In the genomic region with DNA sequence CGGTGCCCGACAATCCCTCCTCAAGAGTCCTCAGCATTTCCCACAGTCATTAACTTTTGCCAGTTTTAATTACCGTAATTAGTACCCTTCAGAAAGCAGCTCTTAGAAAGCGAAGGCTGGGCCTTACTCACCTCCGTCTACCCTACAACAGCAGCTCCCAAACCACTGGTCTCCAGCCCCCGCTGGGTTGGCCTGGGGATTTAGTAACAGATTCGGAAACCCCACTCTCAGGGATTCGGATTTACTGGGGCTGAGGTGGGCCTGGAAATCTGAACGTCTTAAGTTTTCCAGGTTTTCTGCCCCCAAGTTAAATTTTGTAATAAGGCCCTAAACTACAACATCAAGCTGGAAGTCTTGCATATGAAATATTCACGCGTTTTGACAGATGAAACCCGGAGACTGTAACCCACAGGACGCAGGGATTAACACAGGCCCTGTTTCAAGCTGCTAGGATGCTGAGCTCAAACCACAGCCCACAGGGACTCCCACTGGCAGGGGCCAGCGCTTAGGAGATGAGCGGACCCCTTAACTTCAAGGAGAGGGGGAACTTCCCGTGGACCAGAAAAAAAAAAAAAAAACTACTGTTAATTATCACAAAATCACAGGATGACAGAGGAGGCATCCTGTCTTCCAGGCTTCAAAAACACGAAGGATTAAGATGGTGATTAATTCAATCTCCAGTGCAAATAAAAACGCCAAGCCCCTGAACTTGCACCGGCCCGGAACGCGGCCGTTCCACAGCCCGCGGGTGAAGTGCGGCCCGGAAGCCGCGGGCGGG, we compare ENCODE assay signal across 8 cellular contexts. TPM values are rescaled to one million over a fixed set of nuclear protein-coding genes. Genes with fewer than 3 reads are reported as not detected.
A peak's percentile ranks its signal among the peaks of the same experiment; 100 is the strongest.
DNase-seq lines count a peak whose midpoint lies in the region; ATAC-seq and TF ChIP-seq lines count a peak whose summit lies in the region.

No MANE protein-coding gene starts in this region.

- CTCF ChIA-PET in HEK293 (lab: Yijun Ruan, JAX): interaction anchor here (0.7 to 1.2 kb wide), 5 partner anchors 15 to 81 kb away, joined by 3 to 5 read pairs (median 4); no protein-coding TSS in a partner anchor
- CTCF ChIA-PET in WTC11 (lab: Charles Lee): interaction anchor here (1.2 to 1.5 kb wide), 2 partner anchors 41 to 61 kb away, joined by 3 to 6 read pairs; no protein-coding TSS in a partner anchor

- H3K4me1 ChIP-seq in HEK293 (ENCODE audit: control insufficient read depth, insufficient read depth, low read length) (peaks cover 6% of the 10 kb centered on the region), fibroblast of lung (ENCODE audit: control insufficient read depth, extremely low read depth, insufficient read depth, low read length) (no peaks in the 10 kb centered on the region), trophoblast cell (ENCODE audit: control insufficient read depth in 1 of 2, insufficient read depth in 2 of 2, low read length in 2 of 2) (peaks cover 5 to 11% of the 10 kb centered on the region in 2 experiments)

- peak overlapping the region; percentile 63 for H4K12ac ChIP-seq in trophoblast cell (ENCODE audit: low read depth, low read length)

- POLR2A ChIA-PET in HEK293 (lab: Yijun Ruan, JAX): interaction anchor here (0.7 to 1.7 kb wide), 5 partner anchors 26 to 42 kb away, joined by 3 to 5 read pairs (median 4); no protein-coding TSS in a partner anchor
- POLR2A ChIA-PET in WTC11 (lab: Charles Lee): interaction anchor here (0.7 kb wide), 1 partner anchor 68 kb away, joined by 3 read pairs; no protein-coding TSS in a partner anchor

- H2AFZ ChIP-seq in fibroblast of lung (ENCODE audit: low read length) (no peak overlapping the region), trophoblast cell (ENCODE audit: insufficient read depth, low read length, poor library complexity) (peak overlapping the region; percentile 56)

- peak overlapping the region; percentile 42 to 88 (median 81) for H3K27ac Mint-ChIP-seq in CD14-positive monocyte
- peak overlapping the region; percentile 20; the same call in 1 of the 2 replicates for H3K27ac Mint-ChIP-seq in WTC11

- H4K91ac ChIP-seq in trophoblast cell (ENCODE audit: low read depth, low read length): peak overlapping the region; percentile 53

- H3K27ac ChIP-seq in HEK293 (ENCODE audit: extremely low read depth, low read depth, low read length): peak overlapping the region; percentile 95
- H3K27ac ChIP-seq in fibroblast of lung (ENCODE audit: insufficient read depth, low read length): peak overlapping the region; percentile 64
- no peak overlapping the region for H3K27ac ChIP-seq in trophoblast cell (ENCODE audit: low read depth, low read length)

- no peak overlapping the region for H2AK5ac ChIP-seq in trophoblast cell (ENCODE audit: low read length)

- H4K8ac ChIP-seq in trophoblast cell (ENCODE audit: low read depth, low read length): peak overlapping the region; percentile 66

- DNase-seq in CD14-positive monocyte (ENCODE audit: low spot score): no peak
- no peak for DNase-seq in WTC11 (ENCODE audit: low spot score)
- DNase-seq in fibroblast of lung (ENCODE audit: low read depth in 2 of 2): peak; percentile 20 to 36
- DNase-seq in trophoblast cell: peak in 1 of 2 donors; percentile 10
- DNase-seq in DMS153 (lab: John Stamatoyannopoulos, UW): no peak
- no peak for DNase-seq in OCI-M2 (lab: John Stamatoyannopoulos, UW; ENCODE audit: unreplicated experiment)

- H3K23ac ChIP-seq in trophoblast cell (ENCODE audit: low read length): no peak overlapping the region

- no CpG with 5 or more reads among the region's 30 CpGs for WGBS in trophoblast cell (ENCODE audit: extremely low coverage, insufficient coverage, insufficient read length)

- peaks cover 56% of the 10 kb centered on the region for H3K79me2 ChIP-seq in fibroblast of lung (ENCODE audit: control insufficient read depth, insufficient read depth, low read length)
- peaks cover 28% of the 10 kb centered on the region for H3K79me2 ChIP-seq in trophoblast cell (ENCODE audit: control insufficient read depth, insufficient read depth, low read length, poor library complexity)

- H3K27me3 ChIP-seq in fibroblast of lung (ENCODE audit: control insufficient read depth, insufficient read depth, low read length): peaks cover 5% of the 10 kb centered on the region
- no peaks in the 10 kb centered on the region for H3K27me3 ChIP-seq in trophoblast cell (ENCODE audit: insufficient read depth, low read length)

- no peak for ATAC-seq in WTC11
- no peak for ATAC-seq in HG02759 (IDR thresholded peaks at IDR 0.05; ENCODE audit: unreplicated experiment)

- peaks cover 0 to 11% of the 10 kb centered on the region in 2 experiments; a peak in 1 of 3 replicates for H3K36me3 ChIP-seq in HEK293 (ENCODE audit: control insufficient read depth in 2 of 2, insufficient read depth in 1 of 2, low read length in 2 of 2)
- H3K36me3 ChIP-seq in fibroblast of lung (ENCODE audit: control insufficient read depth, insufficient read depth, low read length): no peaks in the 10 kb centered on the region
- no peaks in the 10 kb centered on the region for H3K36me3 ChIP-seq in trophoblast cell (ENCODE audit: control insufficient read depth in 1 of 2, insufficient read depth in 2 of 2, low read length in 2 of 2)

- H2BK5ac ChIP-seq in trophoblast cell (ENCODE audit: low read depth, low read length, poor library complexity): peak overlapping the region; percentile 37

- intact Hi-C loops in CD14-positive monocyte (cut with micrococcal nuclease): loop anchor here (5.0 kb wide), 2 partner anchors 35 to 40 kb away; partner anchors contain the start of gene HES6 (in 1 of the 2)

- H3K4me3 Mint-ChIP-seq in CD14-positive monocyte (peak overlapping the region; percentile 85 to 89), WTC11 (peak overlapping the region; percentile 82)

- H2BK120ac ChIP-seq in trophoblast cell (ENCODE audit: insufficient read depth, low read length, poor library complexity): peak overlapping the region; percentile 14

- H3K27me3 Mint-ChIP-seq in CD14-positive monocyte (ENCODE audit: low read depth in 3 of 3) (peaks cover 4 to 6% (median 5%) of the 10 kb centered on the region in 3 donors), WTC11 (ENCODE audit: low read depth) (peaks cover 15% of the 10 kb centered on the region)

- H3K9me3 ChIP-seq in HEK293 (ENCODE audit: control insufficient read depth, insufficient read depth, low read depth, low read length) (no peaks in the 10 kb centered on the region), fibroblast of lung (ENCODE audit: control insufficient read depth, insufficient read depth, low read depth, low read length) (no peaks in the 10 kb centered on the region), trophoblast cell (ENCODE audit: insufficient read depth, low read depth, low read length) (no peaks in the 10 kb centered on the region)

- H3K79me1 ChIP-seq in trophoblast cell (ENCODE audit: low read length): peaks cover 9% of the 10 kb centered on the region

- peak overlapping the region; percentile 79 for H3K4me3 ChIP-seq in HEK293 (ENCODE audit: low read depth, low read length)
- H3K4me3 ChIP-seq in fibroblast of lung (replicated peaks in 1 of 4; ENCODE audit: control extremely low read depth in 1 of 4, insufficient read depth in 1 of 4, low read depth in 3 of 4, low read length in 4 of 4): peak overlapping the region; percentile 39 to 88 (median 55)
- peak overlapping the region; percentile 96 for H3K4me3 ChIP-seq in trophoblast cell (ENCODE audit: low read depth, low read length)

- no peak overlapping the region for H2BK12ac ChIP-seq in trophoblast cell (ENCODE audit: low read length)

- peak overlapping the region; percentile 35 for H3K18ac ChIP-seq in trophoblast cell (ENCODE audit: low read length)

- H3K9ac ChIP-seq in fibroblast of lung (ENCODE audit: insufficient read depth, low read length) (peak overlapping the region; percentile 83), trophoblast cell (ENCODE audit: low read length) (peak overlapping the region; percentile 97)

- H3K4me1 Mint-ChIP-seq in CD14-positive monocyte (peaks cover 42% of the 10 kb centered on the region), WTC11 (peaks cover 16% of the 10 kb centered on the region)

- H4K20me1 ChIP-seq in fibroblast of lung (ENCODE audit: control insufficient read depth, extremely low read depth, insufficient read depth, low read length): no peaks in the 10 kb centered on the region

- peaks cover 0 to 2% (median 0%) of the 10 kb centered on the region in 7 donors for H3K9me3 Mint-ChIP-seq in CD14-positive monocyte
- peaks cover 10% of the 10 kb centered on the region for H3K9me3 Mint-ChIP-seq in WTC11

- H3K14ac ChIP-seq in trophoblast cell (ENCODE audit: low read length): peak overlapping the region; percentile 45

- H3K36me3 Mint-ChIP-seq in CD14-positive monocyte (peaks cover 5 to 6% of the 10 kb centered on the region in 2 donors), WTC11 (peaks cover 9% of the 10 kb centered on the region)

- TF ChIP-seq CTCF in CD14-positive monocyte (IDR thresholded peaks at IDR 0.05) (no peak), HEK293 (tag by site-specific recombination; IDR thresholded peaks at IDR 0.05) (no peak), WTC11 (IDR thresholded peaks at IDR 0.05) (no peak), fibroblast of lung (conservative IDR thresholded peaks at IDR 0.05 in 1 of 2, IDR thresholded peaks at IDR 0.05 in 1 of 2; ENCODE audit: low read depth in 1 of 2, low read length in 2 of 2) (no peak)

- peak overlapping the region; percentile 91 for H3K4me2 ChIP-seq in fibroblast of lung (ENCODE audit: extremely low read depth, insufficient read depth, low read length)
- H3K4me2 ChIP-seq in trophoblast cell (ENCODE audit: low read length): peak overlapping the region; percentile 63

- H3K4ac ChIP-seq in trophoblast cell (ENCODE audit: low read depth, low read length): peak overlapping the region; percentile 88

RNA-seq across cellular contexts. Expression of gene ILKAP, which starts 1.0 kb away (rescaled TPM):
- polyA plus RNA-seq in CD14-positive monocyte: 10 to 100 TPM; 23.2 to 29.3 TPM
- total RNA-seq in WTC11 (2021): 26.4 to 32.7 TPM (median 26.7 TPM) in 3 replicates
- 24.9 and 27.9 TPM in 2 replicates for total RNA-seq in fibroblast of lung
- 31.3 and 34.6 TPM in 2 replicates for polyA plus RNA-seq in fibroblast of lung
- 22.2 and 32.0 TPM in 2 replicates for polyA plus RNA-seq in fibroblast of lung (2012)
- polyA minus RNA-seq in fibroblast of lung (ENCODE audit: low replicate concordance): 2.5 and 15.7 TPM in 2 replicates
- polyA plus RNA-seq in trophoblast cell (2013): 20.9 and 21.5 TPM in 2 replicates

RNA-seq across cellular contexts. Expression of gene HES6, which starts 37.3 kb away (rescaled TPM):
- polyA plus RNA-seq in CD14-positive monocyte (1 to 10 TPM; 2.1 to 4.0 TPM), fibroblast of lung (0.82 and 0.91 TPM in 2 replicates)
- total RNA-seq in WTC11 (2021) (52.1 to 63.9 TPM (median 63.4 TPM) in 3 replicates), fibroblast of lung (3.6 and 4.1 TPM in 2 replicates)
- polyA plus RNA-seq in fibroblast of lung (2012): 1.9 TPM in 2 replicates
- 0.63 TPM in 1 of 2 replicates, not detected in the other for polyA minus RNA-seq in fibroblast of lung (ENCODE audit: low replicate concordance)
- 4.2 and 4.3 TPM in 2 replicates for polyA plus RNA-seq in trophoblast cell (2013)

RNA-seq across cellular contexts. Expression of gene ERFE, which starts 43.7 kb away (rescaled TPM):
- polyA plus RNA-seq in CD14-positive monocyte (not detected), fibroblast of lung (1.1 and 8.3 TPM in 2 replicates)
- total RNA-seq in WTC11 (2021) (4.5 to 6.3 TPM (median 6.0 TPM) in 3 replicates), fibroblast of lung (1.3 and 1.5 TPM in 2 replicates)
- 2.0 and 12.6 TPM in 2 replicates for polyA plus RNA-seq in fibroblast of lung (2012)
- 7.5 TPM in 1 of 2 replicates, not detected in the other for polyA minus RNA-seq in fibroblast of lung (ENCODE audit: low replicate concordance)
- 0.25 and 0.56 TPM in 2 replicates for polyA plus RNA-seq in trophoblast cell (2013)

Comparison
In these comparisons a context has a peak if more than half of its experiments do, and no peak if none do; other contexts are left out.
1. DNase-seq: peak in fibroblast of lung (2 of 2); none in CD14-positive monocyte (single experiment), WTC11 (single experiment), DMS153 (single experiment) and OCI-M2 (single experiment).
2. RNA of gene HES6, which starts 37.3 kb away (total RNA-seq): 52.1 to 63.9 TPM in WTC11; 3.6 to 4.1 TPM in fibroblast of lung; every median in the first group is over 10 times any median in the second.
3. Peak in every context shown above with its lines, with median percentiles within 50 percentile points of each other: H3K4me3 ChIP-seq.